8 cellular contexts compared by ENCODE assay signal in genomic region chr13:50081899-50082425, GRCh38.
A peak's percentile ranks its signal among the peaks of the same experiment; 100 is the strongest.
DNase-seq lines count a peak whose midpoint lies in the region; ATAC-seq and TF ChIP-seq lines count a peak whose summit lies in the region.

No MANE protein-coding gene starts in this region.

- peak; percentile 72 for ATAC-seq in HG03378 (IDR thresholded peaks at IDR 0.05; ENCODE audit: unreplicated experiment)

- peak; percentile 73 for TF ChIP-seq POLR2A in GM19099 (IDR thresholded peaks at IDR 0.05; ENCODE audit: extremely low read depth, insufficient read length, low read depth)

- DNase-seq in AML-193 (lab: John Stamatoyannopoulos, UW) = peak; percentile 98 to 99
- DNase-seq in NCI-H446 treated with DMSO at 0.1 percent for 48 hours (lab: John Stamatoyannopoulos, UW) = peak; percentile 95
- peak; percentile 96 for DNase-seq in activated CD4-positive, CD25-positive, alpha-beta regulatory T cell treated with anti-CD3 and anti-CD28 coated beads, Interleukin-2, amount 50 U/mL, for 72 hours
- peak; percentile 96 for DNase-seq in cerebellum (ENCODE audit: low spot score)
- peak; percentile 100 for DNase-seq in islet precursor cell
- peak; percentile 96 for DNase-seq in stimulated activated CD4-positive, alpha-beta T cell treated with anti-CD3 and anti-CD28 coated beads, Interleukin-12 subunit alpha, Interleukin-12 subunit beta, amount 100 ng/mL, for 4 hours

Comparison
In these comparisons a context has a peak if more than half of its experiments do, and no peak if none do; other contexts are left out.
1. Peak in every context shown above with its lines: DNase-seq and ATAC-seq.